Comparison of ENCODE assay signal across 9 cellular contexts in genomic region chr1:234716907-234717375, GRCh38.
DNase-seq lines count a peak whose midpoint lies in the region; ATAC-seq and TF ChIP-seq lines count a peak whose summit lies in the region.
"Had no signal": no experiment of that assay in that cellular context is flagged by ENCODE, and none has a peak within 500 bp of the region (broad histone marks: within the 10 kb centered on the region; RNA-seq: fewer than 3 reads in every experiment).

No MANE protein-coding gene starts in this region.

- TF ChIP-seq CTCF in ascending aorta (IDR thresholded peaks at IDR 0.05) (no peak), left lung (IDR thresholded peaks at IDR 0.05) (no peak), gastrocnemius medialis (IDR thresholded peaks at IDR 0.05 in 4 of 5, conservative IDR thresholded peaks at IDR 0.05 in 1 of 5) (no peak)

- intact Hi-C loops in ascending aorta (cut with DNase I) = no loop called here
- intact Hi-C loops in left lung (cut with DNase I) = no loop called here
- intact Hi-C loops in gastrocnemius medialis (cut with DNase I; ENCODE audit: low total_unique reads) = no loop called here

- in situ Hi-C loops in gastrocnemius medialis (cut with MboI; ENCODE audit: low sequenced_read_pairs in 4 of 4) = loop anchor here in 3 of 4 donors (5.0 to 10.0 kb wide), 3 partner anchors 92 to 220 kb away; partner anchors contain the start of gene IRF2BP2 (in 1 of the 3)

- H3K27me3 ChIP-seq in ascending aorta = no peaks in the 10 kb centered on the region
- no peaks in the 10 kb centered on the region for H3K27me3 ChIP-seq in left lung
- H3K27me3 ChIP-seq in gastrocnemius medialis = no peaks in the 10 kb centered on the region

- H3K9me3 ChIP-seq in ascending aorta (no peaks in the 10 kb centered on the region), left lung (no peaks in the 10 kb centered on the region), gastrocnemius medialis (no peaks in the 10 kb centered on the region)

- ATAC-seq in left lung (peak; percentile 73), gastrocnemius medialis (peak; percentile 56 to 59), GM21390 (IDR thresholded peaks at IDR 0.05; ENCODE audit: unreplicated experiment) (no peak)

- no peaks in the 10 kb centered on the region for H3K36me3 ChIP-seq in ascending aorta
- no peaks in the 10 kb centered on the region for H3K36me3 ChIP-seq in left lung
- no peaks in the 10 kb centered on the region for H3K36me3 ChIP-seq in gastrocnemius medialis

- H3K4me1 ChIP-seq in ascending aorta (peaks cover 19 to 63% of the 10 kb centered on the region in 2 donors), left lung (peaks cover 36 to 38% of the 10 kb centered on the region in 2 donors), gastrocnemius medialis (peaks cover 67 to 68% of the 10 kb centered on the region in 2 donors)

- H3K4me3 ChIP-seq in ascending aorta (no peak overlapping the region), left lung (no peak overlapping the region), gastrocnemius medialis (no peak overlapping the region)

- DNase-seq in DMS53 (lab: John Stamatoyannopoulos, UW) (peak; percentile 82), ascending aorta (ENCODE audit: low spot score in 2 of 2) (no peak), left lung (no peak), gastrocnemius medialis (peak in 1 of 2 donors; percentile 45), ecto neural progenitor cell (ENCODE audit: low spot score) (no peak)
- DNase-seq in activated CD4-positive, alpha-beta T cell treated with anti-CD3 and anti-CD28 coated beads for 4 hours = no peak
- DNase-seq in stimulated activated CD4-positive, alpha-beta T cell treated with anti-CD3 and anti-CD28 coated beads, Interleukin-15, amount 100 ng/mL, for 24 hours = no peak
- DNase-seq: NCI-H2107 had no signal

- peak in 1 of 2 donors; percentile 19 for TF ChIP-seq POLR2A in gastrocnemius medialis (IDR thresholded peaks at IDR 0.05)

- H3K27ac ChIP-seq in ascending aorta = peak overlapping the region; percentile 95 to 97
- peak overlapping the region; percentile 11 to 37 for H3K27ac ChIP-seq in left lung
- H3K27ac ChIP-seq in gastrocnemius medialis = peak overlapping the region; percentile 93 to 98 (median 96)

Comparison
In these comparisons a context has a peak if more than half of its experiments do, and no peak if none do; other contexts are left out.
1. H3K27ac ChIP-seq: peak in every context shown above with its lines; median percentile 96 in ascending aorta; 96 in gastrocnemius medialis; 24 in left lung.